In the genomic region with DNA sequence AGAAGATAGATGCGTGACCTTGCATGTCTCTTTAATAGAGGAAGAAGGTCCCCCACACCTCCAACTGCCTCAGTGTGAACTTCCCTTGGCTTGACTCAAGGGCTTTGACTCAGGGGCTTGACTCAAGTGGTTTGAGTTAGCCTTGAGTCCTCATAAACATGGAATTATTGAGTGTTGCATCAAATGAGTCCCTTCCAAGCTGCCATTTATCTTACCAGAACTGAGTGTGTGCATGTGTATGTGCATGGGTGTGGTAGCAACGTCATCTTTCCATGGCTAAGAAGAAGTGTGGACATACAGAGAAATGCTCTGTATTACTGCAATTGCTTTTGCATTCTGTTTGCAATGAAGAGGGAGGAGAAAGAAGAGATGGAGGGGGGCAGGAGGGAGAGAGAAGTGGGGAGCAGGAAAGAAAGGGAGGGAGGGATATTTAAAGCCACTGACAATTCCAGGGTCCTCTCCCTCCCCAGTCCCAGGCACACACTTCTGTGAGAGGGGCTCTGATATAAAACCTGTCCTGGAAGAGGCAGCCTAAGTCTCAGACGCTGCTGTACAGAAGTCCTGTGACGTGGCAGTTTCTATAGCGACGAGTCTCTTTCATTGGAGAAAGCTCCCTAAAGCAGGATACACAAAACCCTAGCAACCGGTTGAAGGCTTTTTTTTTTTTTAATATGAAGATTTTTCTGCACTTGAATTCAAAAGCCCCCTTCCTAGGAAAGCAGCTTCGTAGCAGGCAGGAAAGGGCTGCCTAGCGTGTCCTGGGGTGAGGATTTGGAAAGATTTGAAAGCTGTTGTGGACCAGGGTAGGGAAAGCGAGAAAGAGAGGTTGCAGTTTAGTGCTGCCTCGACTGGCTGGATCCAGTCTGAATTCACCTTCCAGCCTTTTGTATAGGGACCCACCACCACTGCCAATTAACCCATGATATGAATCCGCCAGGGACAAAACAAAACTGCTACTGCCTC, we compare ENCODE assay signal across 11 cellular contexts.
DNase-seq lines count a peak whose midpoint lies in the region; ATAC-seq, FAIRE-seq and TF ChIP-seq lines count a peak whose summit lies in the region.
"Had no signal": no experiment of that assay in that cellular context is flagged by ENCODE, and none has a peak within 500 bp of the region (broad histone marks: within the 10 kb centered on the region; RNA-seq: fewer than 3 reads in every experiment).

No MANE protein-coding gene starts in this region.

- H3K9ac ChIP-seq in HepG2 (ENCODE audit: insufficient read depth, low read depth, low read length): no peak overlapping the region

- H3K4me3 Mint-ChIP-seq in activated CD4-positive, alpha-beta memory T cell treated with anti-CD3 and anti-CD28 coated beads, Interleukin-2, amount 10 ng/mL, durations not matched to agents 7 days and 5 days: no peak overlapping the region
- H3K4me3 Mint-ChIP-seq: activated naive CD8-positive, alpha-beta T cell; stimulated activated naive CD8-positive, alpha-beta T cell treated with anti-CD3 and anti-CD28 coated beads, Interleukin-15, amount 100 ng/mL, for 72 hours had no signal

- 52% methylated on average over 12 of the region's 12 CpGs for WGBS in HepG2 (ENCODE audit: low lambda C conversion rate)
- 64% methylated on average over 12 of the region's 12 CpGs for WGBS in right lobe of liver (ENCODE audit: insufficient coverage, low coverage, low lambda C conversion rate, missing lambda C conversion rate)
- 46 to 63% methylated on average over 8 to 9 of the region's 12 CpGs for WGBS in gastroesophageal sphincter (ENCODE audit: low coverage in 1 of 2), 2 donors

- no peaks in the 10 kb centered on the region for H4K20me1 ChIP-seq in HepG2 (ENCODE audit: insufficient read depth, low read length)

- no peak overlapping the region for H3K4me3 ChIP-seq in HepG2 (replicated peaks in 1 of 3; ENCODE audit: insufficient read depth in 1 of 3, low read depth in 2 of 3, low read length in 3 of 3)
- H3K4me3 ChIP-seq in right lobe of liver: no peak overlapping the region
- H3K4me3 ChIP-seq in astrocyte of the cerebellum (ENCODE audit: low read depth, low read length): no peak overlapping the region
- no peak overlapping the region for H3K4me3 ChIP-seq in gastroesophageal sphincter

- H3K27ac Mint-ChIP-seq in activated CD4-positive, alpha-beta memory T cell treated with anti-CD3 and anti-CD28 coated beads, Interleukin-2, amount 10 ng/mL, durations not matched to agents 7 days and 5 days: no peak overlapping the region
- H3K27ac Mint-ChIP-seq: activated naive CD8-positive, alpha-beta T cell had no signal

- CTCF ChIA-PET in HepG2 (lab: Yijun Ruan, JAX; ENCODE audit: low intra/inter-chr PET ratio, low total read pairs): no interaction called here
- CTCF ChIA-PET in activated CD4-positive, alpha-beta memory T cell treated with anti-CD3 and anti-CD28 coated beads, Interleukin-2, amount 10 ng/mL, durations not matched to agents 7 days and 5 days (lab: Charles Lee): interaction anchor here (1.2 kb wide), 1 partner anchor 295 kb away, joined by 3 read pairs; no protein-coding TSS in a partner anchor

- intact Hi-C loops in HepG2 (cut with micrococcal nuclease; ENCODE audit: unreplicated experiment) (no loop called here), right lobe of liver (cut with DNase I) (no loop called here)

- no peaks in the 10 kb centered on the region for H3K36me3 ChIP-seq in HepG2 (replicated peaks in 1 of 2; ENCODE audit: control insufficient read depth in 1 of 2, insufficient read depth in 2 of 2, low read length in 2 of 2)
- no peaks in the 10 kb centered on the region for H3K36me3 ChIP-seq in right lobe of liver
- H3K36me3 ChIP-seq in gastroesophageal sphincter: no peaks in the 10 kb centered on the region

- H3K9me3 ChIP-seq in HepG2 (ENCODE audit: low read length) (no peaks in the 10 kb centered on the region), right lobe of liver (no peaks in the 10 kb centered on the region), gastroesophageal sphincter (no peaks in the 10 kb centered on the region)

- BruUV-seq in HepG2 (replicated peaks; lab: Mats Ljungman, UMichigan): no TSS peak

- no peak for TF ChIP-seq EP300 in HepG2 (IDR thresholded peaks at IDR 0.05; ENCODE audit: low read depth in 2 of 2, low read length in 2 of 2)
- no peak for TF ChIP-seq EP300 in HepG2 (CRISPR knock-in tag; IDR thresholded peaks at IDR 0.05; ENCODE audit: borderline replicate concordance)
- no peak for TF ChIP-seq EP300 in gastroesophageal sphincter (IDR thresholded peaks at IDR 0.05)

- H3K4me2 ChIP-seq in HepG2 (ENCODE audit: low read depth, low read length): no peak overlapping the region

- no peaks in the 10 kb centered on the region for H3K79me2 ChIP-seq in HepG2 (ENCODE audit: insufficient read depth, low read length)

- TF ChIP-seq POLR2A in HepG2 (IDR thresholded peaks at IDR 0.05; ENCODE audit: insufficient read depth in 1 of 2, low read depth in 2 of 2, low read length in 2 of 2) (no peak), right lobe of liver (IDR thresholded peaks at IDR 0.05) (no peak), gastroesophageal sphincter (IDR thresholded peaks at IDR 0.05) (no peak)

- no peak overlapping the region for H3K27ac ChIP-seq in HepG2 (ENCODE audit: extremely low read length, insufficient read depth, low read length)
- H3K27ac ChIP-seq in right lobe of liver: no peak overlapping the region
- H3K27ac ChIP-seq in gastroesophageal sphincter: no peak overlapping the region

- ATAC-seq in HepG2: no peak
- ATAC-seq in right lobe of liver: no peak
- ATAC-seq in gastroesophageal sphincter: no peak
- no peak for ATAC-seq in HG03095 (IDR thresholded peaks at IDR 0.05; ENCODE audit: unreplicated experiment)
- ATAC-seq: stimulated activated naive CD8-positive, alpha-beta T cell treated with anti-CD3 and anti-CD28 coated beads, Interleukin-15, amount 100 ng/mL, for 72 hours had no signal

- POLR2A ChIA-PET in HepG2 (lab: Yijun Ruan, JAX): no interaction called here
- POLR2A ChIA-PET in activated CD4-positive, alpha-beta memory T cell treated with anti-CD3 and anti-CD28 coated beads, Interleukin-2, amount 10 ng/mL, durations not matched to agents 7 days and 5 days (lab: Charles Lee): no interaction called here

- H3K27me3 ChIP-seq in HepG2 (ENCODE audit: control insufficient read depth in 1 of 2, insufficient read depth in 2 of 2, low read length in 2 of 2) (peaks cover 0 to 4% of the 10 kb centered on the region in 2 experiments; a peak in 1 of 5 replicates), right lobe of liver (no peaks in the 10 kb centered on the region), gastroesophageal sphincter (no peaks in the 10 kb centered on the region)

- in situ Hi-C loops in HepG2 (cut with HindIII; ENCODE audit: extremely low pct_ligation_motif_present, low pct_unique_long_range_greater_than_20kb) (loop anchor here (25.0 kb wide), 1 partner anchor 227 kb away; no protein-coding TSS in a partner anchor), astrocyte of the cerebellum (cut with HindIII; ENCODE audit: low sequenced_read_pairs) (no loop called here)

- H3K4me1 ChIP-seq in HepG2 (ENCODE audit: insufficient read depth, low read length) (peaks cover 6% of the 10 kb centered on the region; the same call in 1 of the 2 replicates), right lobe of liver (no peaks in the 10 kb centered on the region), gastroesophageal sphincter (peaks cover 0 to 12% (median 0%) of the 10 kb centered on the region in 3 donors)

- DNase-seq in HepG2 (ENCODE audit: low spot score) (no peak), right lobe of liver (no peak), astrocyte of the cerebellum (ENCODE audit: low read depth) (peak; percentile 34), inferior parietal cortex (ENCODE audit: extremely low spot score) (peak; percentile 61), amniotic stem cell (lab: John Stamatoyannopoulos, UW) (no peak)
- DNase-seq in activated CD4-positive, alpha-beta memory T cell treated with anti-CD3 and anti-CD28 coated beads, Interleukin-2, amount 10 ng/mL, durations not matched to agents 7 days and 5 days: no peak
- DNase-seq: stimulated activated naive CD8-positive, alpha-beta T cell treated with anti-CD3 and anti-CD28 coated beads, Interleukin-15, amount 100 ng/mL, for 72 hours had no signal

- TF ChIP-seq CTCF in HepG2 (CRISPR knock-in tag; IDR thresholded peaks at IDR 0.05) (no peak), right lobe of liver (IDR thresholded peaks at IDR 0.05) (no peak), astrocyte of the cerebellum (IDR thresholded peaks at IDR 0.05; ENCODE audit: low read depth, low read length, missing control alignments) (no peak), gastroesophageal sphincter (IDR thresholded peaks at IDR 0.05) (no peak)

- peaks cover 2% of the 10 kb centered on the region for H3K27me3 Mint-ChIP-seq in activated CD4-positive, alpha-beta memory T cell treated with anti-CD3 and anti-CD28 coated beads, Interleukin-2, amount 10 ng/mL, durations not matched to agents 7 days and 5 days

- no peak for FAIRE-seq in HepG2 (lab: Jason Lieb, UNC)
- FAIRE-seq: frontal cortex had no signal

- H3K9me3 Mint-ChIP-seq in activated CD4-positive, alpha-beta memory T cell treated with anti-CD3 and anti-CD28 coated beads, Interleukin-2, amount 10 ng/mL, durations not matched to agents 7 days and 5 days: no peaks in the 10 kb centered on the region
- H3K9me3 Mint-ChIP-seq: stimulated activated naive CD8-positive, alpha-beta T cell treated with anti-CD3 and anti-CD28 coated beads, Interleukin-15, amount 100 ng/mL, for 72 hours had no signal

- H3K4me1 Mint-ChIP-seq in activated CD4-positive, alpha-beta memory T cell treated with anti-CD3 and anti-CD28 coated beads, Interleukin-2, amount 10 ng/mL, durations not matched to agents 7 days and 5 days: no peaks in the 10 kb centered on the region
- H3K4me1 Mint-ChIP-seq: stimulated activated naive CD8-positive, alpha-beta T cell treated with anti-CD3 and anti-CD28 coated beads, Interleukin-15, amount 100 ng/mL, for 72 hours had no signal

- H2AFZ ChIP-seq in HepG2 (ENCODE audit: low read length): no peak overlapping the region

- TF ChIP-seq RAD21 in HepG2 (CRISPR knock-in tag; IDR thresholded peaks at IDR 0.05): no peak

- no peaks in the 10 kb centered on the region for H3K36me3 Mint-ChIP-seq in activated CD4-positive, alpha-beta memory T cell treated with anti-CD3 and anti-CD28 coated beads, Interleukin-2, amount 10 ng/mL, durations not matched to agents 7 days and 5 days (ENCODE audit: low read depth)
- H3K36me3 Mint-ChIP-seq: activated naive CD8-positive, alpha-beta T cell had no signal

TF ChIP-seq in HepG2, 621 proteins besides CTCF, POLR2A, EP300 and RAD21:
- TF ChIP-seq RFX5 (IDR thresholded peaks at IDR 0.05; ENCODE audit: low read depth, low read length): peak; percentile 45; the same call in 1 of the 2 replicates
- TF ChIP-seq ZMYM2 (CRISPR knock-in tag; IDR thresholded peaks at IDR 0.05): no peak
- no peak for TF ChIP-seq ZMYM4 (CRISPR knock-in tag; IDR thresholded peaks at IDR 0.05)

Comparison
In these comparisons a context has a peak if more than half of its experiments do, and no peak if none do; other contexts are left out.
1. DNase-seq: peak in astrocyte of the cerebellum (single experiment) and inferior parietal cortex (single experiment); none in HepG2 (single experiment), right lobe of liver (0 of 3), amniotic stem cell (single experiment) and activated CD4-positive, alpha-beta memory T cell treated with anti-CD3 and anti-CD28 coated beads, Interleukin-2, amount 10 ng/mL, durations not matched to agents 7 days and 5 days (single experiment).